In the genomic region with DNA sequence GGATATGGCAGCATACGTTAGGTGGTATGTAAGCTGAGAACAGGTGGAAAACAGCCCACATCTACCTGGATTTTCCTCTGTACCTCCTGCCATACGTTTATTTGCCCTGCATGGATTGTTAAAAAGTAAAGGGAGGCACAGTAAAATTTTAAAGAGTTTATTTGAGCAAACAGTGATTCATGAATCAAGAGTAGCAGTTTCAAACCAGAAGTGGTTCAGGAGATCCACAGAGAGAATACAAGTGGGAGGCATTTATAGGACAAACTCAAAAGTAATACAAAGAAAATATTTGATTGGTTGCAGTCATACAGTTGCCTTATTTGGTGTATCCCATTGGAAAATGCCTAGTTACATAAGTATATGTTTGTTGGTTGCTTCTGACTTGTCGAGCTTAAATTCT, we compare ENCODE assay signal across 22 cellular contexts.
DNase-seq lines count a peak whose midpoint lies in the region; ATAC-seq and TF ChIP-seq lines count a peak whose summit lies in the region.
"Had no signal": no experiment of that assay in that cellular context is flagged by ENCODE, and none has a peak within 500 bp of the region (broad histone marks: within the 10 kb centered on the region; RNA-seq: fewer than 3 reads in every experiment).

No MANE protein-coding gene starts in this region.

- H2AFZ ChIP-seq in PC-3 (ENCODE audit: low read length) = no peak overlapping the region

- no peak overlapping the region for H3K9ac ChIP-seq in PC-3 (ENCODE audit: low read length)
- H3K9ac ChIP-seq: BLaER1 had no signal

- H3K36me3 ChIP-seq in PC-3 (ENCODE audit: low read depth, low read length) = no peaks in the 10 kb centered on the region
- H3K36me3 ChIP-seq: BLaER1 had no signal

- intact Hi-C loops in PC-3 (cut with micrococcal nuclease) = no loop called here

- no peaks in the 10 kb centered on the region for H3K79me2 ChIP-seq in PC-3 (ENCODE audit: low read length)

- no peaks in the 10 kb centered on the region for H3K9me3 ChIP-seq in PC-3 (ENCODE audit: low read length)
- H3K9me3 ChIP-seq: A549, BLaER1 had no signal

- POLR2A ChIA-PET in PC-3 (lab: Charles Lee; ENCODE audit: unreplicated experiment) = no interaction called here

- BruUV-seq in PC-3 (replicated peaks; lab: Mats Ljungman, UMichigan) = no TSS peak

- peak; percentile 74 for ATAC-seq in PC-3
- no peak for ATAC-seq in GM19328 (IDR thresholded peaks at IDR 0.05; ENCODE audit: unreplicated experiment)
- ATAC-seq: A549, GM12878 had no signal

- H3F3A ChIP-seq in PC-3 (ENCODE audit: low read length, unreplicated experiment) = no peaks in the 10 kb centered on the region

- H3K27me3 ChIP-seq in PC-3 (ENCODE audit: low read length) = no peaks in the 10 kb centered on the region
- H3K27me3 ChIP-seq: BLaER1 had no signal

- peaks cover 3% of the 10 kb centered on the region; the same call in 1 of the 2 replicates for H3K4me1 ChIP-seq in PC-3 (ENCODE audit: insufficient read depth, low read length)
- H3K4me1 ChIP-seq: A549, BLaER1 had no signal

- no peak overlapping the region for H3K4me3 ChIP-seq in LNCaP clone FGC (ENCODE audit: low read depth, low read length)
- no peak overlapping the region for H3K4me3 ChIP-seq in PC-3 (ENCODE audit: low read length)
- H3K4me3 ChIP-seq: A549, BLaER1, GM12878 had no signal

- DNase-seq in LNCaP clone FGC (ENCODE audit: low read depth) = peak; percentile 79
- peak; percentile 24 for DNase-seq in PC-3
- DNase-seq in epithelial cell of prostate (ENCODE audit: low read depth, low spot score) = no peak
- no peak for DNase-seq in kidney glomerular epithelial cell (lab: John Stamatoyannopoulos, UW)
- DNase-seq: AML-193; C1 segment of cervical spinal cord; CD4-positive, alpha-beta memory T cell; CD4-positive, CD25-positive, alpha-beta regulatory T cell; CD8-positive, alpha-beta memory T cell; COR-L47; DMS 273 treated with DMSO at 0.1 percent for 48 hours; DMS153; DMS53; DMS79; DND-41; EL; GDM1 had no signal

- H3K9me2 ChIP-seq in PC-3 (replicated peaks; ENCODE audit: low read length) = no peaks in the 10 kb centered on the region

- H3K27ac ChIP-seq in PC-3 (ENCODE audit: low read length) = no peak overlapping the region
- peak overlapping the region; percentile 82 for H3K27ac ChIP-seq in epithelial cell of prostate
- H3K27ac ChIP-seq: 22Rv1, A549, BLaER1 had no signal

- H4K20me1 ChIP-seq in PC-3 (ENCODE audit: low read length) = no peaks in the 10 kb centered on the region
- H4K20me1 ChIP-seq: BLaER1 had no signal

- H3K4me2 ChIP-seq in PC-3 (ENCODE audit: low read length) = no peak overlapping the region
- H3K4me2 ChIP-seq: A549, BLaER1 had no signal

- no peak for TF ChIP-seq CTCF in LNCaP clone FGC (IDR thresholded peaks at IDR 0.05; ENCODE audit: control insufficient read depth, extremely low read depth, insufficient read depth)
- TF ChIP-seq CTCF in PC-3 (conservative IDR thresholded peaks at IDR 0.05; ENCODE audit: low read depth, low read length) = no peak

- CTCF ChIA-PET in PC-3 (lab: Charles Lee) = no interaction called here

Comparison
In these comparisons a context has a peak if more than half of its experiments do, and no peak if none do; other contexts are left out.
1. DNase-seq: peak in LNCaP clone FGC (single experiment) and PC-3 (single experiment); none in epithelial cell of prostate (single experiment) and kidney glomerular epithelial cell (single experiment).